Comparison of ENCODE assay signal across 8 cellular contexts in genomic region chr2:136116813-136117390, GRCh38. TPM values are rescaled to one million over a fixed set of nuclear protein-coding genes. Genes with fewer than 3 reads are reported as not detected.
A peak's percentile ranks its signal among the peaks of the same experiment; 100 is the strongest.
DNase-seq lines count a peak whose midpoint lies in the region; ATAC-seq, FAIRE-seq and TF ChIP-seq lines count a peak whose summit lies in the region.

No MANE protein-coding gene starts in this region.

- no peak overlapping the region for H3K18ac ChIP-seq in H1 (ENCODE audit: extremely low read depth, low read length)

- no TSS peak for BruUV-seq in Calu3 (replicated peaks; lab: Mats Ljungman, UMichigan)

- peak overlapping the region; percentile 94 to 97 for H3K4me2 ChIP-seq in H1 (ENCODE audit: insufficient read depth in 1 of 2, low read depth in 2 of 2, low read length in 2 of 2)

- H3K4me1 ChIP-seq in H1 (replicated peaks in 1 of 4; ENCODE audit: control insufficient read depth in 3 of 4, insufficient read depth in 4 of 4, low read length in 3 of 4): peaks cover 0 to 8% (median under 1%) of the 10 kb centered on the region in 4 experiments; a peak in 5 of 7 replicates
- peaks cover 24% of the 10 kb centered on the region for H3K4me1 ChIP-seq in upper lobe of right lung

- H3K4ac ChIP-seq in H1 (replicated peaks; ENCODE audit: insufficient read length, low read depth, low read length): no peak overlapping the region

- H2AFZ ChIP-seq in H1 (ENCODE audit: low read length): no peak overlapping the region

- H3K9me3 ChIP-seq in H1 (ENCODE audit: insufficient read depth in 2 of 2, low read depth in 1 of 2, low read length in 1 of 2) (no peaks in the 10 kb centered on the region), upper lobe of right lung (no peaks in the 10 kb centered on the region)

- H2BK20ac ChIP-seq in H1 (ENCODE audit: low read length): no peak overlapping the region

- H3K27ac ChIP-seq in H1 (ENCODE audit: low read depth, low read length) (no peak overlapping the region), upper lobe of right lung (peak overlapping the region; percentile 85)

- H3K27me3 Mint-ChIP-seq in Calu3 (ENCODE audit: unreplicated experiment) (no peaks in the 10 kb centered on the region), nephron (ENCODE audit: low read depth) (peaks cover 80% of the 10 kb centered on the region)

- no peak for TF ChIP-seq RAD21 in H1 (IDR thresholded peaks at IDR 0.05 in 1 of 2, conservative IDR thresholded peaks at IDR 0.05 in 1 of 2; ENCODE audit: low read depth in 2 of 2, low read length in 2 of 2)

- intact Hi-C loops in Calu3 (cut with micrococcal nuclease; ENCODE audit: unreplicated experiment) (loop anchor here (1.0 to 10.0 kb wide), 4 partner anchors 92 to 261 kb away; partner anchors contain the start of gene DARS1), upper lobe of right lung (cut with DNase I) (no loop called here)

- H3K79me1 ChIP-seq in H1 (ENCODE audit: low read depth, low read length): no peaks in the 10 kb centered on the region

- no peak overlapping the region for H2AK5ac ChIP-seq in H1 (ENCODE audit: low read depth, low read length)

- POLR2A ChIA-PET in H1 (lab: Charles Lee; ENCODE audit: partially characterized antibody): interaction anchor here (0.6 kb wide), 1 partner anchor 1000 kb away, joined by 3 read pairs; no protein-coding TSS in a partner anchor

- H3K4me3 Mint-ChIP-seq in Calu3 (ENCODE audit: low read depth, unreplicated experiment) (peak overlapping the region; percentile 88), nephron (peak overlapping the region; percentile 92 to 96 (median 95))

- WGBS in H1 (ENCODE audit: extremely low coverage in 1 of 2, insufficient coverage in 1 of 2, insufficient read length in 1 of 2, insufficient replicate concordance in 2 of 2, low coverage in 1 of 2, low lambda C conversion rate in 2 of 2, missing lambda C conversion rate in 1 of 2), 2 experiments: 1% methylated on average over 48 of the region's 57 CpGs; no CpG with 5 or more reads in 1 of the 2 experiments

- peak; percentile 34 for DNase-seq in Calu3
- DNase-seq in activated CD4-positive, alpha-beta T cell treated with anti-CD3 and anti-CD28 coated beads, Interleukin-2, amount 50 U/mL, for 1 hour: peak; percentile 68
- DNase-seq in H1 (ENCODE audit: low read depth in 1 of 2, low spot score in 2 of 2): peak in 1 of 2 experiments; percentile 63
- DNase-seq in upper lobe of right lung: peak; percentile 80
- no peak for DNase-seq in hepatic stellate cell (ENCODE audit: low spot score)

- FAIRE-seq in H1 (lab: Jason Lieb, UNC): no peak

- peaks cover 10 to 51% (median 43%) of the 10 kb centered on the region in 4 experiments for H3K27me3 ChIP-seq in H1 (replicated peaks in 1 of 4; ENCODE audit: control insufficient read depth in 3 of 4, extremely low read depth in 1 of 4, insufficient read depth in 3 of 4, low read length in 3 of 4)
- H3K27me3 ChIP-seq in upper lobe of right lung: peaks cover 38% of the 10 kb centered on the region

- H3K36me3 ChIP-seq in H1 (ENCODE audit: control insufficient read depth in 2 of 4, insufficient read depth in 4 of 4, low read length in 3 of 4) (0 out of 8 replicates have a peak, but pooled peaks cover 0 to 2% (median 0%) of the 10 kb centered on the region in 4 experiments), upper lobe of right lung (peaks cover 8% of the 10 kb centered on the region)

- no peak overlapping the region for H2BK5ac ChIP-seq in H1 (ENCODE audit: low read depth, low read length)

- H3K4me3 ChIP-seq in H1 (ENCODE audit: extremely low read depth in 1 of 4, insufficient read depth in 2 of 4, low read depth in 3 of 4, low read length in 4 of 4): peak overlapping the region; percentile 57 to 78 (median 64)
- peak overlapping the region; percentile 62 for H3K4me3 ChIP-seq in upper lobe of right lung

- no peak overlapping the region for H3K23ac ChIP-seq in H1 (ENCODE audit: insufficient read length)

- H4K8ac ChIP-seq in H1 (ENCODE audit: extremely low read depth, insufficient read depth, low read length): no peak overlapping the region; the same call in 1 of the 2 replicates

- no peak overlapping the region for H3K27ac Mint-ChIP-seq in Calu3 (ENCODE audit: unreplicated experiment)
- H3K27ac Mint-ChIP-seq in nephron: peak overlapping the region in 1 of 3 experiments; percentile 72

- H4K20me1 ChIP-seq in H1 (replicated peaks in 1 of 2; ENCODE audit: control insufficient read depth in 1 of 2, insufficient read depth in 2 of 2, low read length in 2 of 2): peaks cover 0 to 5% of the 10 kb centered on the region in 2 experiments

- H3K79me2 ChIP-seq in H1 (ENCODE audit: control insufficient read depth in 1 of 2, insufficient read depth in 2 of 2, low read length in 2 of 2): no peaks in the 10 kb centered on the region

- ATAC-seq in GM19467 (IDR thresholded peaks at IDR 0.05; ENCODE audit: unreplicated experiment) (peak; percentile 62), HG03558 (IDR thresholded peaks at IDR 0.05; ENCODE audit: extremely low read depth, unreplicated experiment) (peak; percentile 43), upper lobe of right lung (peak; percentile 25)

- no peak overlapping the region for H4K91ac ChIP-seq in H1 (replicated peaks; ENCODE audit: insufficient read length, low read length)

- no peak overlapping the region for H3K9ac ChIP-seq in H1 (replicated peaks in 1 of 4; ENCODE audit: extremely low read depth in 1 of 4, low read depth in 3 of 4, low read length in 3 of 4)

- CTCF ChIA-PET in Calu3 (lab: Charles Lee) (no interaction called here), H1 (lab: Charles Lee; ENCODE audit: partially characterized antibody) (no interaction called here)

- H3K4me1 Mint-ChIP-seq in Calu3 (ENCODE audit: low read depth, unreplicated experiment) (peaks cover 17% of the 10 kb centered on the region), nephron (peaks cover 69% of the 10 kb centered on the region)

- no peak overlapping the region for H2BK120ac ChIP-seq in H1 (replicated peaks; ENCODE audit: low read depth, low read length)

- no peak for TF ChIP-seq EP300 in H1 (IDR thresholded peaks at IDR 0.05; ENCODE audit: borderline replicate concordance in 1 of 2, low read depth in 2 of 2, low read length in 2 of 2)

- no peak for TF ChIP-seq POLR2A in H1 (IDR thresholded peaks at IDR 0.05; ENCODE audit: control extremely low read depth in 1 of 2, low read depth in 2 of 2, low read length in 2 of 2)

- no peak overlapping the region for H4K5ac ChIP-seq in H1 (ENCODE audit: insufficient read length, low read depth, low read length)

- H3K36me3 Mint-ChIP-seq in Calu3 (ENCODE audit: insufficient read depth, unreplicated experiment) (peaks cover 35% of the 10 kb centered on the region), nephron (ENCODE audit: low read depth) (peaks cover 22% of the 10 kb centered on the region)

- no peak overlapping the region for H2BK12ac ChIP-seq in H1 (ENCODE audit: low read depth, low read length)

- TF ChIP-seq CTCF in Calu3 (IDR thresholded peaks at IDR 0.05; ENCODE audit: unreplicated experiment): no peak
- TF ChIP-seq CTCF in H1 (IDR thresholded peaks at IDR 0.05; ENCODE audit: control extremely low read depth in 1 of 3, insufficient read depth in 1 of 3, low read depth in 1 of 3, low read length in 3 of 3): no peak
- no peak for TF ChIP-seq CTCF in nephron (IDR thresholded peaks at IDR 0.05; ENCODE audit: unreplicated experiment in 3 of 3)
- TF ChIP-seq CTCF in upper lobe of right lung (IDR thresholded peaks at IDR 0.05): no peak

- H3K14ac ChIP-seq in H1 (ENCODE audit: insufficient read length): no peak overlapping the region

- no peaks in the 10 kb centered on the region for H3K9me3 Mint-ChIP-seq in Calu3 (ENCODE audit: low read depth, unreplicated experiment)
- H3K9me3 Mint-ChIP-seq in nephron: no peaks in the 10 kb centered on the region

- peaks cover 23% of the 10 kb centered on the region for H3K23me2 ChIP-seq in H1 (ENCODE audit: low read depth, low read length)

- H2BK15ac ChIP-seq in H1 (ENCODE audit: low read length): no peak overlapping the region

- no peak overlapping the region for H3K56ac ChIP-seq in H1 (replicated peaks; ENCODE audit: insufficient read length, low read depth, low read length)

TF ChIP-seq in H1, 55 proteins besides CTCF, POLR2A, EP300 and RAD21 (continues in another document):
- TF ChIP-seq NRF1 (IDR thresholded peaks at IDR 0.05; ENCODE audit: low read depth, low read length) (no peak), RXRA (IDR thresholded peaks at IDR 0.05; ENCODE audit: insufficient read depth, low read depth, low read length) (0 out of 2 replicates have a peak, but pooled peaks have one; percentile 1), CHD1 (IDR thresholded peaks at IDR 0.05; ENCODE audit: low read depth, low read length) (no peak), SP2 (IDR thresholded peaks at IDR 0.05; ENCODE audit: low read length) (no peak), CBX8 (IDR thresholded peaks at IDR 0.05; ENCODE audit: borderline replicate concordance, low read depth, low read length) (no peak), BACH1 (IDR thresholded peaks at IDR 0.05; ENCODE audit: low read length) (no peak), SIN3A (conservative IDR thresholded peaks at IDR 0.05 in 1 of 2, IDR thresholded peaks at IDR 0.05 in 1 of 2; ENCODE audit: low read depth in 1 of 2, low read length in 2 of 2) (no peak), TAF1 (IDR thresholded peaks at IDR 0.05; ENCODE audit: low read depth, low read length) (no peak), JUND (IDR thresholded peaks at IDR 0.05; ENCODE audit: low read length) (no peak), TCF12 (IDR thresholded peaks at IDR 0.05; ENCODE audit: low read depth, low read length) (no peak), PHF8 (conservative IDR thresholded peaks at IDR 0.05; ENCODE audit: low read depth, low read length) (no peak), YY1 (IDR thresholded peaks at IDR 0.05; ENCODE audit: low read depth, low read length) (no peak), CREB1 (IDR thresholded peaks at IDR 0.05) (no peak), ASH2L (IDR thresholded peaks at IDR 0.05; ENCODE audit: low read length) (peak; percentile 31), SP4 (IDR thresholded peaks at IDR 0.05; ENCODE audit: low read length) (no peak), RNF2 (IDR thresholded peaks at IDR 0.05; ENCODE audit: borderline replicate concordance, low read depth, low read length, missing control alignments, poor library complexity, severe bottlenecking) (no peak), TEAD4 (IDR thresholded peaks at IDR 0.05; ENCODE audit: low read depth, low read length) (no peak)

RNA-seq across cellular contexts. Expression of gene CXCR4, which starts 1.0 kb away (rescaled TPM):
- 12.4 and 16.7 TPM in 2 replicates for total RNA-seq in Calu3 (2022)
- 1.3 and 1.8 TPM in 2 replicates for total RNA-seq in H1 (2021; fragmentation: NEBNext Ultra II Directional; extraction: Animal tissue kit (Norgen Biotek cat#: 25700))
- 1.9 and 2.8 TPM in 2 replicates for polyA plus RNA-seq in H1 (2011; rRNA removed)
- 1.6 TPM for polyA plus RNA-seq in H1 (2011; cell fraction: cytosol; rRNA removed)
- 1.9 TPM for polyA plus RNA-seq in H1 (2011; cell fraction: nucleus; rRNA removed)
- 1.3 to 1.4 TPM (median 1.4 TPM) in 4 replicates for polyA plus RNA-seq in H1 (2012, experiment 1 of 2)
- 0.60 TPM for polyA plus RNA-seq in H1 (2012, experiment 2 of 2)
- polyA plus RNA-seq in H1 (2013, experiment 1 of 2): 1.9 TPM
- 2.6 TPM for polyA plus RNA-seq in H1 (2013, experiment 2 of 2)
- 5.3 and 6.9 TPM in 2 replicates for polyA minus RNA-seq in H1 (2011; rRNA and poly(A)+ RNA removed)
- polyA minus RNA-seq in H1 (2011; cell fraction: cytosol; rRNA and poly(A)+ RNA removed): 2.2 TPM
- 5.8 TPM for polyA minus RNA-seq in H1 (2011; cell fraction: nucleus; rRNA and poly(A)+ RNA removed)
- total RNA-seq in upper lobe of right lung: 45.2 TPM
